ENCODE assay signal across 23 cellular contexts in the genomic region with DNA sequence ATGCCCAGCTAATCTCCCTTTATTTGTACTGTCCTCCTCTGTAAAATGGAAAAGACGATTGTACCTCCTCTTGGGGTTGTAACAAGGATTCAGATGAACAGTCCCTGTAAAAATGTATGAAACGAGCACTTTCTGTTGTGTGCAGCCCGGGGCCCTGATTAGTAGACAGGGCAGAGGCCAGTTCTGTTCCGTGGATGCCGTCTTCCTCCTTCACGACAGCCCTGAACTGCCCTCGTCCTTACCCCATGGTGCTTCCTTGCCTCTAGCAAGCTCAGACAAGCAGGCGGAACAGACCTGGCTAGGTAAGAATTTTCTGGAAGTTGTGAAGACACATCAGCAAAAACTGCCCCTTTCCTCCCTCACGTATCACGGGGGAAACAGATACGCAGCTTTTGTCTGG. TPM values are rescaled to one million over a fixed set of nuclear protein-coding genes. Genes with fewer than 3 reads are reported as not detected.
DNase-seq lines count a peak whose midpoint lies in the region; ATAC-seq and TF ChIP-seq lines count a peak whose summit lies in the region.
"Had no signal": no experiment of that assay in that cellular context is flagged by ENCODE, and none has a peak within 500 bp of the region (broad histone marks: within the 10 kb centered on the region; RNA-seq: fewer than 3 reads in every experiment).

No MANE protein-coding gene starts in this region.

- intact Hi-C loops in PC-9 (cut with micrococcal nuclease; ENCODE audit: unreplicated experiment) = no loop called here
- intact Hi-C loops in posterior vena cava (cut with DNase I) = no loop called here
- intact Hi-C loops in sciatic nerve (cut with DNase I) = no loop called here

- H3K4me3 ChIP-seq in GM23338 (no peak overlapping the region), PC-9 (no peak overlapping the region)
- H3K4me3 ChIP-seq: left lung, ovary, upper lobe of left lung had no signal

- BruUV-seq in PC-9 (replicated peaks; lab: Mats Ljungman, UMichigan) = no TSS peak

- POLR2A ChIA-PET in PC-9 (lab: Charles Lee; ENCODE audit: unreplicated experiment) = interaction anchor here (0.6 kb wide), 1 partner anchor 13 kb away, joined by 3 read pairs; no protein-coding TSS in a partner anchor

- no peaks in the 10 kb centered on the region for H3K36me3 ChIP-seq in GM23338 (ENCODE audit: insufficient read depth)
- H3K36me3 ChIP-seq in PC-9 (ENCODE audit: low read depth) = no peaks in the 10 kb centered on the region
- H3K36me3 ChIP-seq: ovary had no signal

- no peak overlapping the region for H2AFZ ChIP-seq in GM23338
- no peak overlapping the region for H2AFZ ChIP-seq in PC-9

- CTCF ChIA-PET in PC-9 (lab: Charles Lee) = interaction anchor here (0.6 kb wide), 1 partner anchor 44 kb away, joined by 3 read pairs; no protein-coding TSS in a partner anchor

- H3K27me3 Mint-ChIP-seq in GM23338 (ENCODE audit: insufficient read depth, low read depth, poor library complexity) = peaks cover 8% of the 10 kb centered on the region
- no peaks in the 10 kb centered on the region for H3K27me3 Mint-ChIP-seq in effector memory CD8-positive, alpha-beta T cell
- H3K27me3 Mint-ChIP-seq: activated CD8-positive, alpha-beta memory T cell treated with anti-CD3 and anti-CD28 coated beads, Interleukin-2, amount 10 ng/mL, durations not matched to agents 7 days and 5 days; activated naive CD8-positive, alpha-beta T cell; activated T-helper 17 cell treated with anti-CD3 and anti-CD28 coated beads, Interleukin-2, amount 50 U/mL, for 72 hours; naive thymus-derived CD8-positive, alpha-beta T cell had no signal

- H3K79me2 ChIP-seq in GM23338 (replicated peaks; ENCODE audit: insufficient read depth) = peaks cover 6% of the 10 kb centered on the region
- 0 out of 2 replicates have a peak, but pooled peaks cover 9% of the 10 kb centered on the region for H3K79me2 ChIP-seq in PC-9 (ENCODE audit: low read depth)

- peaks cover 56% of the 10 kb centered on the region for H3K36me3 Mint-ChIP-seq in GM23338 (ENCODE audit: low read depth)
- peaks cover 22% of the 10 kb centered on the region for H3K36me3 Mint-ChIP-seq in effector memory CD8-positive, alpha-beta T cell (ENCODE audit: insufficient read depth)
- H3K36me3 Mint-ChIP-seq: activated naive CD8-positive, alpha-beta T cell had no signal

- no peak for DNase-seq in GM23338 (ENCODE audit: low spot score)
- no peak for DNase-seq in PC-9
- no peak for DNase-seq in effector memory CD8-positive, alpha-beta T cell
- peak; percentile 30 for DNase-seq in posterior vena cava (ENCODE audit: low spot score)
- DNase-seq in COR-L47 (lab: John Stamatoyannopoulos, UW) = no peak
- no peak for DNase-seq in sciatic nerve (ENCODE audit: low spot score)
- DNase-seq in ureter (ENCODE audit: low spot score) = no peak
- DNase-seq: activated CD4-positive, alpha-beta T cell treated with anti-CD3 and anti-CD28 coated beads for 48 hours; activated CD8-positive, alpha-beta memory T cell treated with anti-CD3 and anti-CD28 coated beads, Interleukin-2, amount 10 ng/mL, durations not matched to agents 7 days and 5 days; left lung; midbrain; naive thymus-derived CD8-positive, alpha-beta T cell; NCI-H1048; NCI-H1694; ovary; SHP77 treated with DMSO at 0.1 percent for 48 hours; stimulated activated CD4-positive, alpha-beta T cell treated with anti-CD3 and anti-CD28 coated beads, Interleukin-4, amount 100 ng/mL, for 1 hour; substantia nigra; upper lobe of left lung had no signal

- H3K4me2 ChIP-seq in GM23338 (no peak overlapping the region), PC-9 (no peak overlapping the region)

- H3K27me3 ChIP-seq in GM23338 (ENCODE audit: insufficient read depth) (no peaks in the 10 kb centered on the region), PC-9 (ENCODE audit: insufficient read depth, low read depth) (no peaks in the 10 kb centered on the region)
- H3K27me3 ChIP-seq: left lung, ovary, upper lobe of left lung had no signal

- H3K4me3 Mint-ChIP-seq in GM23338 = no peak overlapping the region
- H3K4me3 Mint-ChIP-seq in effector memory CD8-positive, alpha-beta T cell = no peak overlapping the region
- H3K4me3 Mint-ChIP-seq: activated CD8-positive, alpha-beta memory T cell treated with anti-CD3 and anti-CD28 coated beads, Interleukin-2, amount 10 ng/mL, durations not matched to agents 7 days and 5 days; activated naive CD8-positive, alpha-beta T cell; activated T-helper 17 cell treated with anti-CD3 and anti-CD28 coated beads, Interleukin-2, amount 50 U/mL, for 72 hours; CD14-positive monocyte had no signal

- no peaks in the 10 kb centered on the region for H3K9me3 ChIP-seq in PC-9 (ENCODE audit: insufficient read depth, low read depth)
- H3K9me3 ChIP-seq: left lung, ovary, upper lobe of left lung had no signal

- H3K9me2 ChIP-seq in GM23338 (ENCODE audit: insufficient read depth) (no peaks in the 10 kb centered on the region), PC-9 (ENCODE audit: insufficient read depth) (no peaks in the 10 kb centered on the region)

- no peaks in the 10 kb centered on the region; the same call in 1 of the 2 replicates for H3K4me1 ChIP-seq in GM23338 (ENCODE audit: insufficient read depth)
- peaks cover 23% of the 10 kb centered on the region for H3K4me1 ChIP-seq in PC-9 (replicated peaks; ENCODE audit: insufficient read depth)
- H3K4me1 ChIP-seq: left lung, upper lobe of left lung had no signal

- H3F3A ChIP-seq in GM23338 (replicated peaks; ENCODE audit: low read depth) (no peaks in the 10 kb centered on the region), PC-9 (ENCODE audit: insufficient read depth, low read depth) (peaks cover 22% of the 10 kb centered on the region)

- H4K20me1 ChIP-seq in GM23338 (replicated peaks; ENCODE audit: insufficient read depth) (peaks cover 16% of the 10 kb centered on the region), PC-9 (ENCODE audit: insufficient read depth) (no peaks in the 10 kb centered on the region)

- H3K27ac ChIP-seq in GM23338 (ENCODE audit: low read depth) (no peak overlapping the region), PC-9 (peak overlapping the region; percentile 86)
- H3K27ac ChIP-seq: left lung, ovary, upper lobe of left lung, VCaP had no signal

- H3K4me1 Mint-ChIP-seq in GM23338 = peaks cover 31% of the 10 kb centered on the region
- H3K4me1 Mint-ChIP-seq in effector memory CD8-positive, alpha-beta T cell (ENCODE audit: low read depth in 2 of 2) = peaks cover 0 to 5% of the 10 kb centered on the region in 2 donors
- H3K4me1 Mint-ChIP-seq: activated CD8-positive, alpha-beta memory T cell treated with anti-CD3 and anti-CD28 coated beads, Interleukin-2, amount 10 ng/mL, durations not matched to agents 7 days and 5 days; activated T-helper 17 cell treated with anti-CD3 and anti-CD28 coated beads, Interleukin-2, amount 50 U/mL, for 72 hours; CD14-positive monocyte had no signal

- ATAC-seq in GM23338 (no peak), sciatic nerve (no peak)
- ATAC-seq in effector memory CD8-positive, alpha-beta T cell (replicated peaks) = no peak
- ATAC-seq: activated CD8-positive, alpha-beta memory T cell treated with anti-CD3 and anti-CD28 coated beads, Interleukin-2, amount 10 ng/mL, durations not matched to agents 7 days and 5 days; activated T-helper 17 cell treated with anti-CD3 and anti-CD28 coated beads, Interleukin-2, amount 50 U/mL, for 72 hours; left lung; naive thymus-derived CD8-positive, alpha-beta T cell had no signal

- H3K9me3 Mint-ChIP-seq in GM23338 = no peaks in the 10 kb centered on the region; the same call in 2 of the 3 replicates
- H3K9me3 Mint-ChIP-seq in effector memory CD8-positive, alpha-beta T cell = no peaks in the 10 kb centered on the region
- H3K9me3 Mint-ChIP-seq: activated T-helper 17 cell treated with anti-CD3 and anti-CD28 coated beads, Interleukin-2, amount 50 U/mL, for 72 hours; CD14-positive monocyte; naive thymus-derived CD8-positive, alpha-beta T cell had no signal

- TF ChIP-seq CTCF in GM23338 (conservative IDR thresholded peaks at IDR 0.05; ENCODE audit: low read depth in 2 of 2) (no peak), PC-9 (conservative IDR thresholded peaks at IDR 0.05) (no peak)

- H3K27ac Mint-ChIP-seq in GM23338 = peak overlapping the region; percentile 72
- H3K27ac Mint-ChIP-seq in effector memory CD8-positive, alpha-beta T cell = peak overlapping the region; percentile 53 to 58
- H3K27ac Mint-ChIP-seq: activated naive CD8-positive, alpha-beta T cell; activated T-helper 17 cell treated with anti-CD3 and anti-CD28 coated beads, Interleukin-2, amount 50 U/mL, for 72 hours had no signal

TF ChIP-seq in GM23338, 12 proteins besides CTCF, POLR2A, EP300 and RAD21 (continues in another document):
- TF ChIP-seq ZNF114 (CRISPR knock-in tag; IDR thresholded peaks at IDR 0.05) = no peak
- TF ChIP-seq ZNF331 (CRISPR knock-in tag; IDR thresholded peaks at IDR 0.05; ENCODE audit: low read depth) = no peak

RNA-seq across cellular contexts. Expression of a gene that starts 22.3 kb away (rescaled TPM):
- total RNA-seq in GM23338 (2014; rRNA removed; shearing (Covaris generic)) = 11.4 and 12.0 TPM in 2 replicates
- 3.0 and 3.6 TPM in 2 replicates for polyA plus RNA-seq in GM23338 (2016; fragmentation: Nextera tagmentation; extraction: Ambion mirVana)
- 9.5 and 9.6 TPM in 2 replicates for total RNA-seq in PC-9 (2021)
- total RNA-seq in posterior vena cava = 10 to 100 TPM; 16.8 to 19.7 TPM
- 14.8 TPM for total RNA-seq in sciatic nerve
- 20.0 TPM for total RNA-seq in ureter

RNA-seq across cellular contexts. Expression of a gene that starts 47.0 kb away (rescaled TPM):
- 27.4 and 27.6 TPM in 2 replicates for total RNA-seq in GM23338 (2014; rRNA removed; shearing (Covaris generic))
- 108 and 112 TPM in 2 replicates for polyA plus RNA-seq in GM23338 (2016; fragmentation: Nextera tagmentation; extraction: Ambion mirVana)
- total RNA-seq in PC-9 (2021) = 49.3 and 49.9 TPM in 2 replicates
- 10 to 100 TPM; 22.2 to 22.6 TPM for total RNA-seq in posterior vena cava
- total RNA-seq in sciatic nerve = 20.6 TPM
- 35.1 TPM for total RNA-seq in ureter
